In genomic region chr12:57694459-57695019, GRCh38 we compare ENCODE assay signal across 8 cellular contexts. TPM values are rescaled to one million over a fixed set of nuclear protein-coding genes. Genes with fewer than 3 reads are reported as not detected.
DNase-seq lines count a peak whose midpoint lies in the region; FAIRE-seq and TF ChIP-seq lines count a peak whose summit lies in the region.

No MANE protein-coding gene starts in this region.

- H3K9me3 ChIP-seq in MG63, result peaks cover 3% of the 10 kb centered on the region; the same call in 1 of the 2 replicates

- TF ChIP-seq CTCF in GM12865 (IDR thresholded peaks at IDR 0.05; ENCODE audit: insufficient read depth, low read depth, low read length, missing control alignments), result no peak

- H3K4me3 ChIP-seq in GM12865 (ENCODE audit: low read depth, low read length), result peak overlapping the region; percentile 63
- peak overlapping the region; percentile 96 for H3K4me3 ChIP-seq in MG63

- TF ChIP-seq POLR2A in GM12892 (IDR thresholded peaks at IDR 0.05; ENCODE audit: low read depth, low read length), result no peak

- peak overlapping the region; percentile 63 for H3K27ac ChIP-seq in cingulate gyrus (ENCODE audit: low read depth, low read length)

- DNase-seq in GM12865 (ENCODE audit: low read depth), result peak; percentile 10
- peak; percentile 4 for DNase-seq in MG63
- DNase-seq in lung microvascular endothelial cell (ENCODE audit: low read depth in 2 of 2), result peak; percentile 24 to 79
- DNase-seq in RCC 7860 (ENCODE audit: low spot score), result no peak
- no peak for DNase-seq in dedifferentiated amniotic fluid mesenchymal stem cell (ENCODE audit: extremely low spot score)
- no peak for DNase-seq in GM12892 (ENCODE audit: insufficient read length)
- no peak for DNase-seq in GM19238 (ENCODE audit: insufficient read length, low spot score)

- FAIRE-seq in RCC 7860 (lab: Jason Lieb, UNC) (no peak), GM12892 (lab: Jason Lieb, UNC) (no peak)

- peaks cover 8% of the 10 kb centered on the region for H3K36me3 ChIP-seq in MG63

- H3K27me3 ChIP-seq in MG63, result peaks cover 5% of the 10 kb centered on the region; the same call in 1 of the 2 replicates

RNA-seq across cellular contexts. Expression of gene OS9, which starts 0.6 kb away (rescaled TPM):
- 139 and 347 TPM in 2 replicates for total RNA-seq in MG63 (2014; rRNA removed; shearing (Covaris generic); ENCODE audit: low replicate concordance)
- total RNA-seq in lung microvascular endothelial cell, result 156 and 234 TPM in 2 replicates
- polyA plus RNA-seq in GM12892 (2012; ENCODE audit: missing spikeins), result 67.8 TPM

RNA-seq across cellular contexts. Expression of gene AGAP2, which starts 44.0 kb away (rescaled TPM):
- not detected in 2 replicates for total RNA-seq in MG63 (2014; rRNA removed; shearing (Covaris generic); ENCODE audit: low replicate concordance)
- 0.20 and 0.22 TPM in 2 replicates for total RNA-seq in lung microvascular endothelial cell
- polyA plus RNA-seq in GM12892 (2012; ENCODE audit: missing spikeins), result 4.7 TPM

RNA-seq across cellular contexts. Expression of gene TSPAN31, which starts 50.3 kb away (rescaled TPM):
- total RNA-seq in MG63 (2014; rRNA removed; shearing (Covaris generic); ENCODE audit: low replicate concordance), result 21.2 and 24.3 TPM in 2 replicates
- 41.2 and 62.5 TPM in 2 replicates for total RNA-seq in lung microvascular endothelial cell
- 30.4 TPM for polyA plus RNA-seq in GM12892 (2012; ENCODE audit: missing spikeins)

RNA-seq across cellular contexts. Expression of gene CDK4, which starts 57.6 kb away (rescaled TPM):
- total RNA-seq in MG63 (2014; rRNA removed; shearing (Covaris generic); ENCODE audit: low replicate concordance), result 457 and 516 TPM in 2 replicates
- total RNA-seq in lung microvascular endothelial cell, result 110 and 133 TPM in 2 replicates
- 137 TPM for polyA plus RNA-seq in GM12892 (2012; ENCODE audit: missing spikeins)

Comparison
In these comparisons a context has a peak if more than half of its experiments do, and no peak if none do; other contexts are left out.
1. DNase-seq: peak in GM12865 (single experiment), MG63 (single experiment) and lung microvascular endothelial cell (2 of 2); none in RCC 7860 (single experiment), dedifferentiated amniotic fluid mesenchymal stem cell (single experiment), GM12892 (single experiment) and GM19238 (single experiment).